33 cellular contexts compared by ENCODE assay signal in genomic region chr9:72991772-72992171, GRCh38.
"Had no signal": no experiment of that assay in that cellular context is flagged by ENCODE, and none has a peak within 500 bp of the region (broad histone marks: within the 10 kb centered on the region; RNA-seq: fewer than 3 reads in every experiment).

No MANE protein-coding gene starts in this region.

- FAIRE-seq: astrocyte, bronchial epithelial cell had no signal

- H3K27ac ChIP-seq: adrenal gland, ascending aorta, body of pancreas, brain microvascular endothelial cell, breast epithelium, cardiac muscle cell had no signal

- H3K4me3 ChIP-seq: adrenal gland, ascending aorta, body of pancreas, breast epithelium, cardiac muscle cell had no signal

- H3K4me1 ChIP-seq: adrenal gland, ascending aorta, breast epithelium had no signal

- DNase-seq: activated effector memory CD4-positive, alpha-beta T cell treated with anti-CD3 and anti-CD28 coated beads, Interleukin-2, amount 50 U/mL, for 16 hours; activated effector memory CD4-positive, alpha-beta T cell treated with Interleukin-2 at 50 U/mL for 16 hours; activated gamma-delta T cell; activated gamma-delta T cell treated with Interleukin-2 at 50 U/mL for 16 hours; activated naive CD4-positive, alpha-beta T cell; activated naive CD4-positive, alpha-beta T cell treated with anti-CD3 and anti-CD28 coated beads for 36 hours; activated naive CD4-positive, alpha-beta T cell treated with anti-CD3 and anti-CD28 coated beads, Interleukin-2, amount 10 ng/mL, durations not matched to agents 7 days and 5 days; activated naive CD4-positive, alpha-beta T cell treated with anti-CD3 and anti-CD28 coated beads, Interleukin-2, amount 50 U/mL, for 16 hours; activated naive CD4-positive, alpha-beta T cell treated with Interleukin-2 at 50 U/mL for 16 hours; activated naive CD8-positive, alpha-beta T cell treated with anti-CD3 and anti-CD28 coated beads for 36 hours; activated naive CD8-positive, alpha-beta T cell treated with anti-CD3 and anti-CD28 coated beads, Interleukin-2, amount 10 ng/mL, durations not matched to agents 7 days and 5 days; activated naive CD8-positive, alpha-beta T cell treated with anti-CD3 and anti-CD28 coated beads, Interleukin-2, amount 50 U/mL, for 24 hours; activated T-cell treated with anti-CD3 and anti-CD28 coated beads, Interleukin-2, amount 50 U/mL, for 1 hour; activated T-cell treated with anti-CD3 and anti-CD28 coated beads, Interleukin-2, amount 50 U/mL, for 24 hours; activated T-cell treated with anti-CD3 and anti-CD28 coated beads, Interleukin-2, amount 50 U/mL, for 4 hours; activated T-cell treated with anti-CD3 and anti-CD28 coated beads, Interleukin-2, amount 50 U/mL, for 48 hours; activated T-cell treated with anti-CD3 and anti-CD28 coated beads, Interleukin-2, amount 50 U/mL, for 72 hours; adrenal gland; amniotic stem cell; amygdala; aorta; body of pancreas; brain microvascular endothelial cell; caudate nucleus; central memory CD4-positive, alpha-beta T cell; cerebellar nuclear complex had no signal

- H3K9me3 ChIP-seq: adrenal gland, ascending aorta, body of pancreas, breast epithelium had no signal

- ATAC-seq: activated naive CD4-positive, alpha-beta T cell treated with anti-CD3 and anti-CD28 coated beads, Interleukin-2, amount 50 U/mL, for 72 hours; activated naive CD8-positive, alpha-beta T cell treated with anti-CD3 and anti-CD28 coated beads, Interleukin-2, amount 50 U/mL, for 24 hours; activated T-cell treated with anti-CD3 and anti-CD28 coated beads, Interleukin-2, amount 50 U/mL, for 4 hours; activated T-cell treated with anti-CD3 and anti-CD28 coated beads, Interleukin-2, amount 50 U/mL, for 72 hours; activated T-helper 17 cell treated with anti-CD3 and anti-CD28 coated beads, Interleukin-2, amount 50 U/mL, for 72 hours; body of pancreas had no signal
